20 cellular contexts compared by ENCODE assay signal in the genomic region with DNA sequence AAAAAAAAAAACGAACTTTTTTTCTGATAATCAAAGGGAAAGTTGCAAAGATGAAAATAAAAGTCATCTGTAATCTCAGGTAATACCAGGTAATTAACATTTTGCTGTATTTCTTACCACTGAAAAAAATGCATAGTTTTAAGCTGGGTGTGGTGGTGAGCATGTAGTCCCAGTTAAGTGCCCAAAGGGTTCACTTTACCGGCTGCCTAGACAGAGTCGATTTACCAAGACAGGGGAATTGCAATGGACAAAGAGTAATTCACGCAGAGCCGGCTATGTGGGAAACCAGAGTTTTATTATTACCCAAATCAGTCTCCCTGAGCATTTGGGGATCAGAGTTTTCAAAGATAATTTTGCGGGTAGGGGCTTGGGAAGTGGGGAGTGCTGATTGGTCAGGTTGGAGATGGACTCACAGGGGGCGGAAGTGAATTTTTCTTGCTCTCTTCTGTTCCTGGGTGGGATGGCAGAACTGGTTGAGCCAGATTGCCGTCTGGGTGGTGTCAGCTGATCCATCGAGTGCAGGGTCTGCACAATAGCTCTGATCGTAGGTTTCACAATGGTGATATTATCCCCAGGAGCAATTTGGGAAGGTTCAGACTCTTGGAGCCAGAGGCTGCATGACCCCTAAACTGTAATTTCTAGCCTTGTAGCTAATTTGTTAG.
"Had no signal": no experiment of that assay in that cellular context is flagged by ENCODE, and none has a peak within 500 bp of the region (broad histone marks: within the 10 kb centered on the region; RNA-seq: fewer than 3 reads in every experiment).

No MANE protein-coding gene starts in this region.

- H3K4me1 Mint-ChIP-seq: activated T-helper 17 cell treated with anti-CD3 and anti-CD28 coated beads, Interleukin-2, amount 50 U/mL, for 72 hours had no signal

- H3K27ac ChIP-seq: coronary artery, epithelial cell of prostate, hepatocyte, left lung, pancreas, suprapubic skin, upper lobe of right lung had no signal

- H3K27me3 ChIP-seq: gastrocnemius medialis, hepatocyte, left lung, pancreas, suprapubic skin, upper lobe of right lung had no signal

- H3K4me3 Mint-ChIP-seq: activated CD4-positive, alpha-beta T cell treated with anti-CD3 and anti-CD28 coated beads, Interleukin-2, amount 10 ng/mL, durations not matched to agents 24 days and 14 days; activated naive CD4-positive, alpha-beta T cell treated with anti-CD3 and anti-CD28 coated beads for 36 hours; activated T-helper 17 cell treated with anti-CD3 and anti-CD28 coated beads, Interleukin-2, amount 50 U/mL, for 72 hours; neural crest cell had no signal

- DNase-seq: activated CD4-positive, alpha-beta T cell treated with anti-CD3 and anti-CD28 coated beads, Interleukin-2, amount 10 ng/mL, durations not matched to agents 24 days and 14 days; activated CD8-positive, alpha-beta memory T cell treated with anti-CD3 and anti-CD28 coated beads for 24 hours; activated naive CD4-positive, alpha-beta T cell treated with anti-CD3 and anti-CD28 coated beads for 36 hours; caudate nucleus; effector CD8-positive, alpha-beta T cell; gastrocnemius medialis; left lung; mesenchymal stem cell; pancreas; stimulated activated CD4-positive, alpha-beta T cell treated with anti-CD3 and anti-CD28 coated beads, Interleukin-4, amount 100 ng/mL, for 1 hour; stimulated activated CD8-positive, alpha-beta memory T cell treated with anti-CD3 and anti-CD28 coated beads, Interleukin-4, amount 100 ng/mL, for 48 hours; stimulated activated naive CD8-positive, alpha-beta T cell treated with anti-CD3 and anti-CD28 coated beads, Interleukin-15, Interleukin-2, amounts not matched to agents 100 U/mL and 50 U/mL, for 24 hours; T-helper 1 cell; upper lobe of right lung had no signal

- H3K9me3 Mint-ChIP-seq: activated CD4-positive, alpha-beta T cell treated with anti-CD3 and anti-CD28 coated beads, Interleukin-2, amount 10 ng/mL, durations not matched to agents 24 days and 14 days; activated naive CD4-positive, alpha-beta T cell treated with anti-CD3 and anti-CD28 coated beads for 36 hours; activated T-helper 17 cell treated with anti-CD3 and anti-CD28 coated beads, Interleukin-2, amount 50 U/mL, for 72 hours had no signal

- H3K27ac Mint-ChIP-seq: activated CD4-positive, alpha-beta T cell treated with anti-CD3 and anti-CD28 coated beads, Interleukin-2, amount 10 ng/mL, durations not matched to agents 24 days and 14 days; activated naive CD4-positive, alpha-beta T cell treated with anti-CD3 and anti-CD28 coated beads for 36 hours; activated T-helper 17 cell treated with anti-CD3 and anti-CD28 coated beads, Interleukin-2, amount 50 U/mL, for 72 hours had no signal

- H3K36me3 ChIP-seq: gastrocnemius medialis, left lung, pancreas, suprapubic skin, upper lobe of right lung had no signal

- H3K4me3 ChIP-seq: coronary artery, gastrocnemius medialis, hepatocyte, left lung, pancreas, suprapubic skin, upper lobe of right lung had no signal

- ATAC-seq: activated T-helper 17 cell treated with anti-CD3 and anti-CD28 coated beads, Interleukin-2, amount 50 U/mL, for 72 hours; gastrocnemius medialis; left lung; stimulated activated naive CD8-positive, alpha-beta T cell treated with anti-CD3 and anti-CD28 coated beads, Interleukin-15, Interleukin-2, amounts not matched to agents 100 U/mL and 50 U/mL, for 24 hours; upper lobe of right lung had no signal

- H3K9me3 ChIP-seq: gastrocnemius medialis, left lung, pancreas, suprapubic skin, upper lobe of right lung had no signal

- FAIRE-seq: pancreas had no signal

- H3K4me1 ChIP-seq: left lung, upper lobe of right lung had no signal

- H3K27me3 Mint-ChIP-seq: activated CD4-positive, alpha-beta T cell treated with anti-CD3 and anti-CD28 coated beads, Interleukin-2, amount 10 ng/mL, durations not matched to agents 24 days and 14 days had no signal
